ENCODE assay signal across 15 cellular contexts in genomic region chr6:31473244-31473643, GRCh38. TPM values are rescaled to one million over a fixed set of nuclear protein-coding genes. Genes with fewer than 3 reads are reported as not detected.
DNase-seq lines count a peak whose midpoint lies in the region; ATAC-seq and TF ChIP-seq lines count a peak whose summit lies in the region.
"Had no signal": no experiment of that assay in that cellular context is flagged by ENCODE, and none has a peak within 500 bp of the region (broad histone marks: within the 10 kb centered on the region; RNA-seq: fewer than 3 reads in every experiment).

No MANE protein-coding gene starts in this region.

- H3K9ac ChIP-seq in endodermal cell (ENCODE audit: extremely low read depth, low read length, poor library complexity, severe bottlenecking), result no peak overlapping the region
- H3K9ac ChIP-seq: BLaER1 had no signal

- TF ChIP-seq CTCF in endodermal cell (conservative IDR thresholded peaks at IDR 0.05), result no peak

- H3K4me3 ChIP-seq in endodermal cell (ENCODE audit: low read length), result no peak overlapping the region
- H3K4me3 ChIP-seq: BLaER1 had no signal

- H3K4me1 ChIP-seq in endodermal cell (ENCODE audit: control insufficient read depth, insufficient read depth, low read length), result no peaks in the 10 kb centered on the region

- WGBS in endodermal cell (ENCODE audit: insufficient coverage in 1 of 2, insufficient read length in 1 of 2), 2 experiments, result 84 to 93% methylated on average over 3 to 4 of the region's 4 CpGs

- peak overlapping the region; percentile 88 for H3K27ac Mint-ChIP-seq in activated naive CD8-positive, alpha-beta T cell
- no peak overlapping the region for H3K27ac Mint-ChIP-seq in activated naive CD8-positive, alpha-beta T cell treated with anti-CD3 and anti-CD28 coated beads, Interleukin-2, amount 50 U/mL, for 24 hours
- H3K27ac Mint-ChIP-seq in T-helper 17 cell, result peak overlapping the region; percentile 78
- peak overlapping the region; percentile 43 for H3K27ac Mint-ChIP-seq in memory B cell
- H3K27ac Mint-ChIP-seq in endodermal cell, result no peak overlapping the region

- H3K36me3 ChIP-seq in endodermal cell (ENCODE audit: control insufficient read depth, insufficient read depth, low read length), result no peaks in the 10 kb centered on the region

- no peak overlapping the region for H3K27ac ChIP-seq in endodermal cell (ENCODE audit: low read depth, low read length)
- H3K27ac ChIP-seq in substantia nigra (ENCODE audit: low read depth, low read length, poor library complexity, severe bottlenecking), result no peak overlapping the region
- H3K27ac ChIP-seq: BLaER1 had no signal

- peaks cover 82% of the 10 kb centered on the region for H3K4me1 Mint-ChIP-seq in activated naive CD8-positive, alpha-beta T cell (ENCODE audit: low read depth)
- H3K4me1 Mint-ChIP-seq in activated naive CD8-positive, alpha-beta T cell treated with anti-CD3 and anti-CD28 coated beads, Interleukin-2, amount 50 U/mL, for 24 hours, result peaks cover 61% of the 10 kb centered on the region
- H3K4me1 Mint-ChIP-seq in T-helper 17 cell (peaks cover 60% of the 10 kb centered on the region), memory B cell (peaks cover 70% of the 10 kb centered on the region), endodermal cell (no peaks in the 10 kb centered on the region)

- H3K9me3 Mint-ChIP-seq in activated naive CD8-positive, alpha-beta T cell (ENCODE audit: low read depth), result no peaks in the 10 kb centered on the region
- H3K9me3 Mint-ChIP-seq in activated naive CD8-positive, alpha-beta T cell treated with anti-CD3 and anti-CD28 coated beads, Interleukin-2, amount 50 U/mL, for 24 hours, result no peaks in the 10 kb centered on the region
- no peaks in the 10 kb centered on the region for H3K9me3 Mint-ChIP-seq in memory B cell
- no peaks in the 10 kb centered on the region for H3K9me3 Mint-ChIP-seq in endodermal cell

- H3K36me3 Mint-ChIP-seq in activated naive CD8-positive, alpha-beta T cell, result peaks cover 2% of the 10 kb centered on the region
- H3K36me3 Mint-ChIP-seq in activated naive CD8-positive, alpha-beta T cell treated with anti-CD3 and anti-CD28 coated beads, Interleukin-2, amount 50 U/mL, for 24 hours (ENCODE audit: low read depth), result peaks cover 9% of the 10 kb centered on the region
- H3K36me3 Mint-ChIP-seq in T-helper 17 cell (ENCODE audit: low read depth) (peaks cover 8% of the 10 kb centered on the region), memory B cell (peaks cover 16% of the 10 kb centered on the region), endodermal cell (ENCODE audit: low read depth) (no peaks in the 10 kb centered on the region)

- H3K4me3 Mint-ChIP-seq in activated naive CD8-positive, alpha-beta T cell, result no peak overlapping the region
- H3K4me3 Mint-ChIP-seq in activated naive CD8-positive, alpha-beta T cell treated with anti-CD3 and anti-CD28 coated beads, Interleukin-2, amount 50 U/mL, for 24 hours, result no peak overlapping the region
- H3K4me3 Mint-ChIP-seq in T-helper 17 cell (no peak overlapping the region), memory B cell (no peak overlapping the region), endodermal cell (no peak overlapping the region)

- no peak for DNase-seq in activated naive CD8-positive, alpha-beta T cell treated with anti-CD3 and anti-CD28 coated beads, Interleukin-2, amount 50 U/mL, for 24 hours
- DNase-seq in T-helper 17 cell, result no peak
- no peak for DNase-seq in memory B cell (ENCODE audit: low spot score in 2 of 2)
- DNase-seq in endodermal cell, result no peak
- no peak for DNase-seq in substantia nigra (lab: John Stamatoyannopoulos, UW)
- DNase-seq: DMS79, NCI-H1694 treated with DMSO at 0.1 percent for 48 hours, NCI-H2107, NCI-H524, NCI-H82, SHP77 treated with DMSO at 0.1 percent for 48 hours had no signal

- peaks cover 17% of the 10 kb centered on the region for H3K27me3 ChIP-seq in endodermal cell (ENCODE audit: control insufficient read depth, insufficient read depth, low read length, poor library complexity, severe bottlenecking)
- H3K27me3 ChIP-seq: BLaER1 had no signal

- no peak for ATAC-seq in activated naive CD8-positive, alpha-beta T cell treated with anti-CD3 and anti-CD28 coated beads, Interleukin-2, amount 50 U/mL, for 24 hours
- ATAC-seq in T-helper 17 cell, result no peak
- ATAC-seq in memory B cell (ENCODE audit: low read depth), result no peak
- ATAC-seq in GM21367 (IDR thresholded peaks at IDR 0.05; ENCODE audit: unreplicated experiment), result no peak

- no peaks in the 10 kb centered on the region for H3K27me3 Mint-ChIP-seq in activated naive CD8-positive, alpha-beta T cell
- H3K27me3 Mint-ChIP-seq in activated naive CD8-positive, alpha-beta T cell treated with anti-CD3 and anti-CD28 coated beads, Interleukin-2, amount 50 U/mL, for 24 hours, result no peaks in the 10 kb centered on the region
- H3K27me3 Mint-ChIP-seq in T-helper 17 cell (no peaks in the 10 kb centered on the region), memory B cell (no peaks in the 10 kb centered on the region), endodermal cell (ENCODE audit: insufficient read depth) (peaks cover 37% of the 10 kb centered on the region)

- H3K9me3 ChIP-seq in T-helper 17 cell (ENCODE audit: control insufficient read depth, low read length, poor library complexity, severe bottlenecking), result no peaks in the 10 kb centered on the region
- H3K9me3 ChIP-seq in endodermal cell (ENCODE audit: control insufficient read depth, low read length), result no peaks in the 10 kb centered on the region
- H3K9me3 ChIP-seq: BLaER1 had no signal

RNA-seq across cellular contexts. Expression of gene MICB, which starts 24.7 kb away (rescaled TPM):
- total RNA-seq in T-helper 17 cell (10 to 100 TPM; 16.5 to 17.6 TPM), endodermal cell (1 to 10 TPM; 8.2 to 8.5 TPM)
- polyA plus RNA-seq in endodermal cell (2013, experiment 1 of 2), result 4.1 TPM
- 4.5 TPM for polyA plus RNA-seq in endodermal cell (2013, experiment 2 of 2)

RNA-seq across cellular contexts. Expression of gene MCCD1, which starts 55.5 kb away (rescaled TPM):
- total RNA-seq in T-helper 17 cell (not detected), endodermal cell (not detected)
- polyA plus RNA-seq in endodermal cell (2013, experiment 1 of 2), result not detected
- not detected for polyA plus RNA-seq in endodermal cell (2013, experiment 2 of 2)
- total RNA-seq: H1 had no signal
- polyA plus RNA-seq: H1 had no signal

Comparison
In these comparisons a context has a peak if more than half of its experiments do, and no peak if none do; other contexts are left out.
1. H3K27ac Mint-ChIP-seq: peak in activated naive CD8-positive, alpha-beta T cell (single experiment), T-helper 17 cell (single experiment) and memory B cell (single experiment); none in activated naive CD8-positive, alpha-beta T cell treated with anti-CD3 and anti-CD28 coated beads, Interleukin-2, amount 50 U/mL, for 24 hours (single experiment) and endodermal cell (single experiment).